Comparison of ENCODE assay signal across 17 cellular contexts in the genomic region with DNA sequence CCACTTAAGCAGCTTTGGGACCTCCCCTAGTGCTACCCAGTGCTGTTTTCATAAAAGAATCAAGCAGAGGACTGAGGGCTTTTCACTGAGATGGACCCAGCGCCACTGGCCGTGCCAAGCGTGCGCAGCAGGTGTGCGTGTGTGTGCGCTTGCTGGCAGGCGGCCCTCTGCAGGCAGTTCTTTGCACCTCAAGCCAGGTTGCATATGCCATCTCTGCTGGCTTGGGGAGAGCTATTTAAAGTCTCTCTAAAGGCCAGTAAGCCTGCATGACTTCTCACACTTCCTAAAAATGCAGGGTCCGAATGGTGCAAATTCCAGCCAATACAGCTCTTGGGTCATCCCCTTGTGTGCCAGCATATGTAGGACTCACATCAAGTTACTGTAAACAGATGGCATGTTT.
A peak's percentile ranks its signal among the peaks of the same experiment; 100 is the strongest.
DNase-seq lines count a peak whose midpoint lies in the region; ATAC-seq and TF ChIP-seq lines count a peak whose summit lies in the region.
"Had no signal": no experiment of that assay in that cellular context is flagged by ENCODE, and none has a peak within 500 bp of the region (broad histone marks: within the 10 kb centered on the region; RNA-seq: fewer than 3 reads in every experiment).

No MANE protein-coding gene starts in this region.

- peaks cover 3 to 31% (median 26%) of the 10 kb centered on the region in 4 donors for H3K4me1 ChIP-seq in liver (ENCODE audit: control insufficient read depth in 4 of 4, insufficient read depth in 4 of 4, low read length in 3 of 4)

- WGBS in liver, result 37% methylated on average over 8 of the region's 8 CpGs

- no peaks in the 10 kb centered on the region for H3K36me3 ChIP-seq in liver (ENCODE audit: control insufficient read depth in 4 of 4, insufficient read depth in 3 of 4, low read depth in 1 of 4, low read length in 3 of 4)
- H3K36me3 ChIP-seq: vagina had no signal

- no peak for ATAC-seq in GM21526 (IDR thresholded peaks at IDR 0.05; ENCODE audit: low FRiP score, unreplicated experiment)
- ATAC-seq: activated naive CD8-positive, alpha-beta T cell treated with anti-CD3 and anti-CD28 coated beads, Interleukin-2, amount 50 U/mL, for 24 hours; GM12878; stimulated activated effector memory CD8-positive, alpha-beta T cell treated with anti-CD3 and anti-CD28 coated beads, Interleukin-12 subunit alpha, Interleukin-12 subunit beta, amount 100 ng/mL, for 72 hours had no signal

- peak; percentile 28 for TF ChIP-seq CTCF in liver (IDR thresholded peaks at IDR 0.05; ENCODE audit: low read depth, low read length, missing input control)

- H3K27ac ChIP-seq in liver (ENCODE audit: low read depth in 1 of 2, low read length in 2 of 2), result peak overlapping the region; percentile 63 to 66
- H3K27ac ChIP-seq: vagina had no signal

- peak overlapping the region in 1 of 2 donors; percentile 82 for H3K9ac ChIP-seq in liver (ENCODE audit: low read depth in 1 of 2, low read length in 2 of 2)

- no peaks in the 10 kb centered on the region for H3K9me3 ChIP-seq in liver (ENCODE audit: control insufficient read depth in 4 of 4, low read length in 3 of 4)
- H3K9me3 ChIP-seq: vagina had no signal

- peak; percentile 41 for DNase-seq in DMS153 (lab: John Stamatoyannopoulos, UW)
- DNase-seq in NCI-H146 treated with DMSO at 0.1 percent for 48 hours (lab: John Stamatoyannopoulos, UW; ENCODE audit: unreplicated experiment), result peak; percentile 17
- peak; percentile 94 for DNase-seq in cerebellar nuclear complex (lab: John Stamatoyannopoulos, UW)
- DNase-seq in 8988T, result no peak
- no peak for DNase-seq in stimulated activated CD4-positive, alpha-beta T cell treated with anti-CD3 and anti-CD28 coated beads, Interleukin-12 subunit alpha, Interleukin-12 subunit beta, amount 100 ng/mL, for 4 hours
- DNase-seq in activated effector memory CD4-positive, alpha-beta T cell treated with anti-CD3 and anti-CD28 coated beads, Interleukin-2, amount 50 U/mL, for 16 hours, result no peak
- DNase-seq: activated CD8-positive, alpha-beta memory T cell treated with anti-CD3 and anti-CD28 coated beads, Interleukin-2, amount 50 U/mL, for 48 hours; activated naive CD8-positive, alpha-beta T cell treated with anti-CD3 and anti-CD28 coated beads, Interleukin-2, amount 50 U/mL, for 24 hours; cortex of kidney; DMS79; NK-92 treated with Interleukin-12 subunit alpha and Interleukin-12 subunit beta, amount 100 ng/mL, for 24 hours; stimulated activated CD4-positive, alpha-beta T cell treated with anti-CD3 and anti-CD28 coated beads, Interleukin-4, amount 100 ng/mL, for 1 hour had no signal

- no peaks in the 10 kb centered on the region for H3K27me3 ChIP-seq in liver (ENCODE audit: control insufficient read depth in 4 of 4, insufficient read depth in 4 of 4, low read length in 3 of 4)
- H3K27me3 ChIP-seq: vagina had no signal

- TF ChIP-seq RAD21 in liver (IDR thresholded peaks at IDR 0.05), result peak; percentile 55 to 69

- H3K4me3 ChIP-seq in liver (ENCODE audit: low read depth in 1 of 3, low read length in 3 of 3), result no peak overlapping the region
- H3K4me3 ChIP-seq: GM12878, vagina had no signal

TF ChIP-seq in liver, 16 proteins besides CTCF, POLR2A, EP300 and RAD21:
- TF ChIP-seq, protein P1, sequence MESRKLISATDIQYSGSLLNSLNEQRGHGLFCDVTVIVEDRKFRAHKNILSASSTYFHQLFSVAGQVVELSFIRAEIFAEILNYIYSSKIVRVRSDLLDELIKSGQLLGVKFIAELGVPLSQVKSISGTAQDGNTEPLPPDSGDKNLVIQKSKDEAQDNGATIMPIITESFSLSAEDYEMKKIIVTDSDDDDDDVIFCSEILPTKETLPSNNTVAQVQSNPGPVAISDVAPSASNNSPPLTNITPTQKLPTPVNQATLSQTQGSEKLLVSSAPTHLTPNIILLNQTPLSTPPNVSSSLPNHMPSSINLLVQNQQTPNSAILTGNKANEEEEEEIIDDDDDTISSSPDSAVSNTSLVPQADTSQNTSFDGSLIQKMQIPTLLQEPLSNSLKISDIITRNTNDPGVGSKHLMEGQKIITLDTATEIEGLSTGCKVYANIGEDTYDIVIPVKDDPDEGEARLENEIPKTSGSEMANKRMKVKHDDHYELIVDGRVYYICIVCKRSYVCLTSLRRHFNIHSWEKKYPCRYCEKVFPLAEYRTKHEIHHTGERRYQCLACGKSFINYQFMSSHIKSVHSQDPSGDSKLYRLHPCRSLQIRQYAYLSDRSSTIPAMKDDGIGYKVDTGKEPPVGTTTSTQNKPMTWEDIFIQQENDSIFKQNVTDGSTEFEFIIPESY (IDR thresholded peaks at IDR 0.05), result no peak
- TF ChIP-seq, protein P2, sequence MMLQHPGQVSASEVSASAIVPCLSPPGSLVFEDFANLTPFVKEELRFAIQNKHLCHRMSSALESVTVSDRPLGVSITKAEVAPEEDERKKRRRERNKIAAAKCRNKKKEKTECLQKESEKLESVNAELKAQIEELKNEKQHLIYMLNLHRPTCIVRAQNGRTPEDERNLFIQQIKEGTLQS (IDR thresholded peaks at IDR 0.05), result no peak
- TF ChIP-seq FOXA1 (IDR thresholded peaks at IDR 0.05) (no peak), SP1 (IDR thresholded peaks at IDR 0.05) (peak; percentile 23), FOXA2 (IDR thresholded peaks at IDR 0.05) (no peak), JUND (IDR thresholded peaks at IDR 0.05) (peak in 1 of 2 donors; percentile 33), HNF4A (conservative IDR thresholded peaks at IDR 0.05) (peak; percentile 45 to 61), TAF1 (conservative IDR thresholded peaks at IDR 0.05) (no peak), NR2F2 (IDR thresholded peaks at IDR 0.05) (no peak), EGR1 (IDR thresholded peaks at IDR 0.05; ENCODE audit: low read depth in 2 of 2) (no peak), YY1 (IDR thresholded peaks at IDR 0.05) (peak; percentile 70), RXRA (IDR thresholded peaks at IDR 0.05) (peak; percentile 27 to 61), HNF4G (IDR thresholded peaks at IDR 0.05) (no peak), GABPA (IDR thresholded peaks at IDR 0.05 in 1 of 2, conservative IDR thresholded peaks at IDR 0.05 in 1 of 2) (no peak)
- TF ChIP-seq, protein P3, sequence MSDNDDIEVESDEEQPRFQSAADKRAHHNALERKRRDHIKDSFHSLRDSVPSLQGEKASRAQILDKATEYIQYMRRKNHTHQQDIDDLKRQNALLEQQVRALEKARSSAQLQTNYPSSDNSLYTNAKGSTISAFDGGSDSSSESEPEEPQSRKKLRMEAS (IDR thresholded peaks at IDR 0.05), result peak; percentile 40
- TF ChIP-seq, protein P4, sequence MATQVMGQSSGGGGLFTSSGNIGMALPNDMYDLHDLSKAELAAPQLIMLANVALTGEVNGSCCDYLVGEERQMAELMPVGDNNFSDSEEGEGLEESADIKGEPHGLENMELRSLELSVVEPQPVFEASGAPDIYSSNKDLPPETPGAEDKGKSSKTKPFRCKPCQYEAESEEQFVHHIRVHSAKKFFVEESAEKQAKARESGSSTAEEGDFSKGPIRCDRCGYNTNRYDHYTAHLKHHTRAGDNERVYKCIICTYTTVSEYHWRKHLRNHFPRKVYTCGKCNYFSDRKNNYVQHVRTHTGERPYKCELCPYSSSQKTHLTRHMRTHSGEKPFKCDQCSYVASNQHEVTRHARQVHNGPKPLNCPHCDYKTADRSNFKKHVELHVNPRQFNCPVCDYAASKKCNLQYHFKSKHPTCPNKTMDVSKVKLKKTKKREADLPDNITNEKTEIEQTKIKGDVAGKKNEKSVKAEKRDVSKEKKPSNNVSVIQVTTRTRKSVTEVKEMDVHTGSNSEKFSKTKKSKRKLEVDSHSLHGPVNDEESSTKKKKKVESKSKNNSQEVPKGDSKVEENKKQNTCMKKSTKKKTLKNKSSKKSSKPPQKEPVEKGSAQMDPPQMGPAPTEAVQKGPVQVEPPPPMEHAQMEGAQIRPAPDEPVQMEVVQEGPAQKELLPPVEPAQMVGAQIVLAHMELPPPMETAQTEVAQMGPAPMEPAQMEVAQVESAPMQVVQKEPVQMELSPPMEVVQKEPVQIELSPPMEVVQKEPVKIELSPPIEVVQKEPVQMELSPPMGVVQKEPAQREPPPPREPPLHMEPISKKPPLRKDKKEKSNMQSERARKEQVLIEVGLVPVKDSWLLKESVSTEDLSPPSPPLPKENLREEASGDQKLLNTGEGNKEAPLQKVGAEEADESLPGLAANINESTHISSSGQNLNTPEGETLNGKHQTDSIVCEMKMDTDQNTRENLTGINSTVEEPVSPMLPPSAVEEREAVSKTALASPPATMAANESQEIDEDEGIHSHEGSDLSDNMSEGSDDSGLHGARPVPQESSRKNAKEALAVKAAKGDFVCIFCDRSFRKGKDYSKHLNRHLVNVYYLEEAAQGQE (IDR thresholded peaks at IDR 0.05), result peak; percentile 58

Comparison
In these comparisons a context has a peak if more than half of its experiments do, and no peak if none do; other contexts are left out.
1. DNase-seq: peak in DMS153 (single experiment), NCI-H146 treated with DMSO at 0.1 percent for 48 hours (single experiment) and cerebellar nuclear complex (2 of 2); none in 8988T (single experiment), stimulated activated CD4-positive, alpha-beta T cell treated with anti-CD3 and anti-CD28 coated beads, Interleukin-12 subunit alpha, Interleukin-12 subunit beta, amount 100 ng/mL, for 4 hours (single experiment) and activated effector memory CD4-positive, alpha-beta T cell treated with anti-CD3 and anti-CD28 coated beads, Interleukin-2, amount 50 U/mL, for 16 hours (single experiment).